In genomic region chr19:58519087-58519354, GRCh38 we compare ENCODE assay signal across 7 cellular contexts. TPM values are rescaled to one million over a fixed set of nuclear protein-coding genes. Genes with fewer than 3 reads are reported as not detected.
DNase-seq lines count a peak whose midpoint lies in the region; ATAC-seq and TF ChIP-seq lines count a peak whose summit lies in the region.

No MANE protein-coding gene starts in this region.

- H3K27ac Mint-ChIP-seq in activated T-cell treated with anti-CD3 and anti-CD28 coated beads, Interleukin-2, amount 50 U/mL, for 72 hours, result peak overlapping the region; percentile 90
- H3K27ac Mint-ChIP-seq in naive B cell, result peak overlapping the region; percentile 98 to 99 (median 99)

- peak overlapping the region; percentile 96 to 99 for H3K4me3 Mint-ChIP-seq in activated T-cell treated with anti-CD3 and anti-CD28 coated beads, Interleukin-2, amount 50 U/mL, for 72 hours
- peak overlapping the region; percentile 91 to 100 (median 97) for H3K4me3 Mint-ChIP-seq in naive B cell

- H3K4me2 ChIP-seq in OCI-LY1 (ENCODE audit: low read length), result peak overlapping the region; percentile 88
- H3K4me2 ChIP-seq in fibroblast of lung (ENCODE audit: extremely low read depth, insufficient read depth, low read length), result peak overlapping the region; percentile 99

- H3K4me3 ChIP-seq in HUES48 (ENCODE audit: low read depth, low read length), result peak overlapping the region; percentile 71
- H3K4me3 ChIP-seq in OCI-LY1 (ENCODE audit: low read depth, low read length, poor library complexity, severe bottlenecking), result peak overlapping the region; percentile 74
- peak overlapping the region; percentile 83 to 97 (median 92) for H3K4me3 ChIP-seq in fibroblast of lung (replicated peaks in 1 of 4; ENCODE audit: control extremely low read depth in 1 of 4, insufficient read depth in 1 of 4, low read depth in 3 of 4, low read length in 4 of 4)
- peak overlapping the region; percentile 89 to 95 for H3K4me3 ChIP-seq in tibial artery

- peaks cover 5% of the 10 kb centered on the region; the same call in 1 of the 2 replicates for H3K79me2 ChIP-seq in OCI-LY1 (ENCODE audit: insufficient read depth, low read length)
- peaks cover 35% of the 10 kb centered on the region for H3K79me2 ChIP-seq in fibroblast of lung (ENCODE audit: control insufficient read depth, insufficient read depth, low read length)

- no peaks in the 10 kb centered on the region for H3K27me3 ChIP-seq in HUES48 (ENCODE audit: control insufficient read depth, insufficient read depth, low read length)
- H3K27me3 ChIP-seq in OCI-LY1 (ENCODE audit: insufficient read depth, low read length), result no peaks in the 10 kb centered on the region
- H3K27me3 ChIP-seq in fibroblast of lung (ENCODE audit: control insufficient read depth, insufficient read depth, low read length), result no peaks in the 10 kb centered on the region
- H3K27me3 ChIP-seq in tibial artery, result no peaks in the 10 kb centered on the region

- H2AFZ ChIP-seq in OCI-LY1 (ENCODE audit: low read length), result no peak overlapping the region
- peak overlapping the region; percentile 71 for H2AFZ ChIP-seq in fibroblast of lung (ENCODE audit: low read length)

- no peaks in the 10 kb centered on the region for H3K27me3 Mint-ChIP-seq in activated T-cell treated with anti-CD3 and anti-CD28 coated beads, Interleukin-2, amount 50 U/mL, for 72 hours (ENCODE audit: low read depth)
- no peaks in the 10 kb centered on the region for H3K27me3 Mint-ChIP-seq in naive B cell

- peak; percentile 60 for DNase-seq in activated T-cell treated with anti-CD3 and anti-CD28 coated beads, Interleukin-2, amount 50 U/mL, for 72 hours
- DNase-seq in fibroblast of lung (ENCODE audit: low read depth in 2 of 2), result peak; percentile 72 to 79
- peak; percentile 29 for DNase-seq in naive B cell
- DNase-seq in tibial artery, result peak; percentile 59 to 79

- H3K36me3 Mint-ChIP-seq in activated T-cell treated with anti-CD3 and anti-CD28 coated beads, Interleukin-2, amount 50 U/mL, for 72 hours (ENCODE audit: insufficient read depth in 2 of 2), result peaks cover 5 to 6% of the 10 kb centered on the region in 2 donors
- no peaks in the 10 kb centered on the region for H3K36me3 Mint-ChIP-seq in naive B cell

- peaks cover 43% of the 10 kb centered on the region for H3K4me1 Mint-ChIP-seq in activated T-cell treated with anti-CD3 and anti-CD28 coated beads, Interleukin-2, amount 50 U/mL, for 72 hours (ENCODE audit: low read depth)
- peaks cover 42 to 54% (median 52%) of the 10 kb centered on the region in 3 donors for H3K4me1 Mint-ChIP-seq in naive B cell

- intact Hi-C loops in tibial artery (cut with DNase I; ENCODE audit: low total_unique reads), result loop anchor here (5.0 kb wide), 1 partner anchor 42 kb away; the partner anchor contains the start of gene ZNF446

- no peaks in the 10 kb centered on the region for H3F3A ChIP-seq in OCI-LY1 (ENCODE audit: insufficient read depth, low read length)

- no peaks in the 10 kb centered on the region for H3K9me3 Mint-ChIP-seq in activated T-cell treated with anti-CD3 and anti-CD28 coated beads, Interleukin-2, amount 50 U/mL, for 72 hours
- peaks cover 0 to 4% (median 0%) of the 10 kb centered on the region in 7 donors for H3K9me3 Mint-ChIP-seq in naive B cell

- H3K36me3 ChIP-seq in HUES48 (ENCODE audit: control insufficient read depth, insufficient read depth, low read length) (peaks cover 3% of the 10 kb centered on the region; the same call in 1 of the 2 replicates), OCI-LY1 (ENCODE audit: insufficient read depth, low read length) (peaks cover 9% of the 10 kb centered on the region; the same call in 1 of the 2 replicates), fibroblast of lung (ENCODE audit: control insufficient read depth, insufficient read depth, low read length) (peaks cover 9% of the 10 kb centered on the region), tibial artery (peaks cover 15 to 25% (median 17%) of the 10 kb centered on the region in 3 donors)

- H3K9ac ChIP-seq in HUES48 (ENCODE audit: low read depth, low read length) (peak overlapping the region; percentile 94), OCI-LY1 (ENCODE audit: low read length) (peak overlapping the region; percentile 92), fibroblast of lung (ENCODE audit: insufficient read depth, low read length) (peak overlapping the region; percentile 95)

- peak; percentile 4 to 10 for ATAC-seq in activated T-cell treated with anti-CD3 and anti-CD28 coated beads, Interleukin-2, amount 50 U/mL, for 72 hours (replicated peaks in 1 of 2)
- ATAC-seq in naive B cell (ENCODE audit: low read depth in 2 of 2), result peak; percentile 4

- TF ChIP-seq CTCF in GM12874 (IDR thresholded peaks at IDR 0.05; ENCODE audit: insufficient read depth, low read depth, low read length) (peak; percentile 49; the same call in 1 of the 2 replicates), OCI-LY1 (IDR thresholded peaks at IDR 0.05; ENCODE audit: low read length) (no peak), fibroblast of lung (conservative IDR thresholded peaks at IDR 0.05 in 1 of 2, IDR thresholded peaks at IDR 0.05 in 1 of 2; ENCODE audit: low read depth in 1 of 2, low read length in 2 of 2) (peak; percentile 68 to 80), tibial artery (IDR thresholded peaks at IDR 0.05) (no peak)

- H4K20me1 ChIP-seq in OCI-LY1 (ENCODE audit: insufficient read depth, low read length), result no peaks in the 10 kb centered on the region
- H4K20me1 ChIP-seq in fibroblast of lung (ENCODE audit: control insufficient read depth, extremely low read depth, insufficient read depth, low read length), result no peaks in the 10 kb centered on the region

- no peaks in the 10 kb centered on the region for H3K9me2 ChIP-seq in OCI-LY1 (ENCODE audit: low read depth, low read length)

- H3K9me3 ChIP-seq in HUES48 (ENCODE audit: control insufficient read depth, insufficient read depth, low read length), result no peaks in the 10 kb centered on the region
- no peaks in the 10 kb centered on the region for H3K9me3 ChIP-seq in OCI-LY1 (ENCODE audit: low read length)
- no peaks in the 10 kb centered on the region for H3K9me3 ChIP-seq in fibroblast of lung (ENCODE audit: control insufficient read depth, insufficient read depth, low read depth, low read length)
- no peaks in the 10 kb centered on the region for H3K9me3 ChIP-seq in tibial artery

- peak overlapping the region; percentile 99 for H3K27ac ChIP-seq in HUES48 (ENCODE audit: low read depth, low read length)
- H3K27ac ChIP-seq in OCI-LY1 (ENCODE audit: low read depth, low read length, poor library complexity, severe bottlenecking), result peak overlapping the region; percentile 87
- H3K27ac ChIP-seq in fibroblast of lung (ENCODE audit: insufficient read depth, low read length), result peak overlapping the region; percentile 94
- peak overlapping the region; percentile 97 to 98 for H3K27ac ChIP-seq in tibial artery

- H3K4me1 ChIP-seq in HUES48 (ENCODE audit: control insufficient read depth, insufficient read depth, low read length) (peaks cover 27% of the 10 kb centered on the region), OCI-LY1 (ENCODE audit: insufficient read depth, low read length, severe bottlenecking) (peaks cover 48% of the 10 kb centered on the region), fibroblast of lung (ENCODE audit: control insufficient read depth, extremely low read depth, insufficient read depth, low read length) (peaks cover 9% of the 10 kb centered on the region), tibial artery (peaks cover 16 to 55% (median 39%) of the 10 kb centered on the region in 4 donors)

RNA-seq across cellular contexts. Expression of gene ZBTB45, which starts 0.6 kb away (rescaled TPM):
- 10 to 100 TPM; 10.8 to 12.1 TPM for total RNA-seq in activated T-cell treated with anti-CD3 and anti-CD28 coated beads, Interleukin-2, amount 50 U/mL, for 72 hours
- 4.9 and 5.9 TPM in 2 replicates for total RNA-seq in fibroblast of lung
- polyA plus RNA-seq in fibroblast of lung (3.1 and 4.3 TPM in 2 replicates), naive B cell (ENCODE audit: low read depth in 6 of 6) (1 to 10 TPM; 3.3 to 6.8 (median 4.8) TPM)
- polyA plus RNA-seq in fibroblast of lung (2012), result 8.8 and 12.9 TPM in 2 replicates
- 10.4 and 14.3 TPM in 2 replicates for polyA minus RNA-seq in fibroblast of lung (ENCODE audit: low replicate concordance)

RNA-seq across cellular contexts. Expression of gene SLC27A5, which starts 7.2 kb away (rescaled TPM):
- 10 to 100 TPM; 12.8 to 17.7 TPM for total RNA-seq in activated T-cell treated with anti-CD3 and anti-CD28 coated beads, Interleukin-2, amount 50 U/mL, for 72 hours
- total RNA-seq in fibroblast of lung, result 6.7 and 10.1 TPM in 2 replicates
- polyA plus RNA-seq in fibroblast of lung (5.2 and 7.3 TPM in 2 replicates), naive B cell (ENCODE audit: low read depth in 6 of 6) (10 to 100 TPM; 12.0 to 17.8 (median 12.7) TPM)
- polyA plus RNA-seq in fibroblast of lung (2012), result 10.4 and 11.2 TPM in 2 replicates
- polyA minus RNA-seq in fibroblast of lung (ENCODE audit: low replicate concordance), result 13.3 and 28.9 TPM in 2 replicates

RNA-seq across cellular contexts. Expression of gene TRIM28, which starts 24.8 kb away (rescaled TPM):
- 100 to 1,000 TPM; 351 to 473 TPM for total RNA-seq in activated T-cell treated with anti-CD3 and anti-CD28 coated beads, Interleukin-2, amount 50 U/mL, for 72 hours
- total RNA-seq in fibroblast of lung, result 293 and 325 TPM in 2 replicates
- polyA plus RNA-seq in fibroblast of lung, result 160 and 273 TPM in 2 replicates
- 297 and 535 TPM in 2 replicates for polyA plus RNA-seq in fibroblast of lung (2012)
- 1,633 and 2,396 TPM in 2 replicates for polyA minus RNA-seq in fibroblast of lung (ENCODE audit: low replicate concordance)
- 100 to 1,000 TPM in 1 of 6 donors, 10 to 100 TPM in 5; 25.7 to 100 (median 50.8) TPM for polyA plus RNA-seq in naive B cell (ENCODE audit: low read depth in 6 of 6)

RNA-seq across cellular contexts. Expression of gene CHMP2A, which starts 35.9 kb away (rescaled TPM):
- 10 to 100 TPM; 80.3 to 91.8 TPM for total RNA-seq in activated T-cell treated with anti-CD3 and anti-CD28 coated beads, Interleukin-2, amount 50 U/mL, for 72 hours
- total RNA-seq in fibroblast of lung, result 146 and 167 TPM in 2 replicates
- polyA plus RNA-seq in fibroblast of lung, result 215 and 269 TPM in 2 replicates
- polyA plus RNA-seq in fibroblast of lung (2012), result 201 and 237 TPM in 2 replicates
- polyA minus RNA-seq in fibroblast of lung (ENCODE audit: low replicate concordance), result 126 and 150 TPM in 2 replicates
- 100 to 1,000 TPM; 109 to 169 (median 122) TPM for polyA plus RNA-seq in naive B cell (ENCODE audit: low read depth in 6 of 6)

RNA-seq across cellular contexts. Expression of gene UBE2M, which starts 39.4 kb away (rescaled TPM):
- 100 to 1,000 TPM; 116 to 122 TPM for total RNA-seq in activated T-cell treated with anti-CD3 and anti-CD28 coated beads, Interleukin-2, amount 50 U/mL, for 72 hours
- 52.6 and 73.7 TPM in 2 replicates for total RNA-seq in fibroblast of lung
- polyA plus RNA-seq in fibroblast of lung (73.6 and 99.9 TPM in 2 replicates), naive B cell (ENCODE audit: low read depth in 6 of 6) (10 to 100 TPM; 10.8 to 24.2 (median 16.8) TPM)
- 76.2 and 99.7 TPM in 2 replicates for polyA plus RNA-seq in fibroblast of lung (2012)
- 57.9 and 128 TPM in 2 replicates for polyA minus RNA-seq in fibroblast of lung (ENCODE audit: low replicate concordance)

Comparison
In these comparisons a context has a peak if more than half of its experiments do, and no peak if none do; other contexts are left out.
1. Peak in every context shown above with its lines: DNase-seq, ATAC-seq, H3K4me3 ChIP-seq and H3K27ac ChIP-seq.
2. CTCF ChIP-seq: peak in GM12874 (single experiment) and fibroblast of lung (2 of 2); none in OCI-LY1 (single experiment) and tibial artery (0 of 2).